Comparison of ENCODE assay signal across 1 cellular context in the genomic region with DNA sequence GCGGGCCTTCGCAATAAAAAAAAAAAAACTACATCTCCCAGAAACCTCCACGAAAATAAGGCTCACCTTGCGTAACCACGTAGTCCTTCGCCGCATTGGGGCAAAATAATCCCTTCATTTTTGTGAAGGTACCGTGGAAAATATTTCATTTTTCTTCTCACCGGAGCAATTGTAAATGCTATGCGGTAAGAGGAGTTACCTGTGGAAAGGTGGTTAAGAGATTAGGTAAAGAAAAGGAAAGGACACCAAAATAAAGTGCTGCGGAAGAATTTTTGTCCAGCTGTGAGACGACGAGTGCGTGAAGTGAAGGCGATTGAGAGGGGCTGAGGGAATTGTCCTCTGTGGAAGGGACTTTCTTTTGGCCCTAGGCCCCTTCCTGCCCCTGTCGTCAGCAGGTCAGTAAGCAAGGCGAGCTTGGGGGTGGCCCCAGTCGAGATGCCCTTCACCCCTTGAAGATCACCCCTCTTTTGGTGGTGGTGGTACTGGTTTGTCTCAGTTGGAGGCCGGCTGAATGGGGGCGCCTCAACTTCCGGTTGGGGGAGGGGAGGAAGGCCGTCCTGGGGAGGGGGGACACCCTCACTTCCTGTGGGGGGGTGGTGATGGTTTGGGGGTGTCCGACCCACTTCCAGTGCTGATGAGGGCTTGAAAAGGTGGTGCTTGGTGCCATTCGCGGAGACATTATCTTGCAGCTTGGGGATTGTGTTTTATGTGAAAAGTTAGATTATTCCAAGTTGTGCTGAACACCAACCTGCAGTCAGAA.
TF ChIP-seq lines count a peak whose summit lies in the region.

A gene (plus strand): TSS at position 279 of the 760 bp plus-strand sequence. CDS start 37,520 bp downstream, outside the sequence.

TF ChIP-seq in K562, 482 proteins besides CTCF, POLR2A, EP300 and RAD21 (continued from another document and continues in another):
- TF ChIP-seq, protein P1, sequence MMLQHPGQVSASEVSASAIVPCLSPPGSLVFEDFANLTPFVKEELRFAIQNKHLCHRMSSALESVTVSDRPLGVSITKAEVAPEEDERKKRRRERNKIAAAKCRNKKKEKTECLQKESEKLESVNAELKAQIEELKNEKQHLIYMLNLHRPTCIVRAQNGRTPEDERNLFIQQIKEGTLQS (IDR thresholded peaks at IDR 0.05) = peak; percentile 93
- TF ChIP-seq, protein P1 (CRISPR knock-in tag; conservative IDR thresholded peaks at IDR 0.05) = no peak
- TF ChIP-seq ZNF217 (CRISPR knock-in tag; IDR thresholded peaks at IDR 0.05) (no peak), GATAD2B (IDR thresholded peaks at IDR 0.05; ENCODE audit: borderline replicate concordance) (no peak; the same call in 1 of the 2 replicates), ARID2 (IDR thresholded peaks at IDR 0.05) (peak; percentile 57; the same call in 1 of the 2 replicates), SPI1 (IDR thresholded peaks at IDR 0.05; ENCODE audit: borderline replicate concordance, low read depth, low read length) (no peak), FOXA3 (CRISPR knock-in tag; conservative IDR thresholded peaks at IDR 0.05 in 1 of 2, IDR thresholded peaks at IDR 0.05 in 1 of 2) (no peak), POLR3G (IDR thresholded peaks at IDR 0.05; ENCODE audit: extremely low read depth, insufficient read length, insufficient replicate concordance) (no peak), BACH1 (tag; IDR thresholded peaks at IDR 0.05) (peak; percentile 34; the same call in 1 of the 2 replicates), SMAD3 (CRISPR knock-in tag; conservative IDR thresholded peaks at IDR 0.05) (peak; percentile 57; the same call in 1 of the 2 replicates), HDAC6 (IDR thresholded peaks at IDR 0.05; ENCODE audit: low read depth, low read length) (no peak), STAT5A (IDR thresholded peaks at IDR 0.05; ENCODE audit: borderline replicate concordance, low read length) (no peak; the same call in 1 of the 2 replicates), XRCC4 (IDR thresholded peaks at IDR 0.05; ENCODE audit: extremely low read depth, insufficient read depth, insufficient read length) (no peak), ESRRB (CRISPR knock-in tag; IDR thresholded peaks at IDR 0.05; ENCODE audit: borderline replicate concordance) (no peak), ZNF436 (CRISPR knock-in tag; IDR thresholded peaks at IDR 0.05) (no peak), TEAD2 (tag; IDR thresholded peaks at IDR 0.05) (no peak), NFRKB (IDR thresholded peaks at IDR 0.05; ENCODE audit: low read depth) (peak; percentile 93), RBBP5 (IDR thresholded peaks at IDR 0.05; ENCODE audit: borderline replicate concordance, insufficient read depth, low read length, poor library complexity, severe bottlenecking) (peak; percentile 80), PRMT5 (CRISPR knock-in tag; IDR thresholded peaks at IDR 0.05) (no peak), BCOR (IDR thresholded peaks at IDR 0.05) (0 out of 2 replicates have a peak, but pooled peaks have one; percentile 72), NR2C1 (IDR thresholded peaks at IDR 0.05) (peak; percentile 89), NR2C1 (tag; IDR thresholded peaks at IDR 0.05) (peak; percentile 91), EZH2 (IDR thresholded peaks at IDR 0.05; ENCODE audit: borderline replicate concordance, low read depth, low read length) (no peak), ZNF586 (CRISPR knock-in tag; conservative IDR thresholded peaks at IDR 0.05) (no peak), FOXP1 (CRISPR knock-in tag; IDR thresholded peaks at IDR 0.05) (no peak)
- TF ChIP-seq, protein P2, sequence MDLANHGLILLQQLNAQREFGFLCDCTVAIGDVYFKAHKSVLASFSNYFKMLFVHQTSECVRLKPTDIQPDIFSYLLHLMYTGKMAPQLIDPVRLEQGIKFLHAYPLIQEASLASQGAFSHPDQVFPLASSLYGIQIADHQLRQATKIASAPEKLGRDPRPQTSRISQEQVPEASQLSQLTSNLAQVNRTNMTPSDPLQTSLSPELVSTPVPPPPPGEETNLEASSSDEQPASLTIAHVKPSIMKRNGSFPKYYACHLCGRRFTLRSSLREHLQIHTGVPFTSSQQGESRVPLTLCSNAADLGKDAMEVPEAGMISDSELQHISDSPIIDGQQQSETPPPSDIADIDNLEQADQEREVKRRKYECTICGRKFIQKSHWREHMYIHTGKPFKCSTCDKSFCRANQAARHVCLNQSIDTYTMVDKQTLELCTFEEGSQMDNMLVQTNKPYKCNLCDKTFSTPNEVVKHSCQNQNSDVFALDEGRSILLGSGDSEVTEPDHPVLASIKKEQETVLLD (IDR thresholded peaks at IDR 0.05) = peak; percentile 97
- TF ChIP-seq, protein P3, sequence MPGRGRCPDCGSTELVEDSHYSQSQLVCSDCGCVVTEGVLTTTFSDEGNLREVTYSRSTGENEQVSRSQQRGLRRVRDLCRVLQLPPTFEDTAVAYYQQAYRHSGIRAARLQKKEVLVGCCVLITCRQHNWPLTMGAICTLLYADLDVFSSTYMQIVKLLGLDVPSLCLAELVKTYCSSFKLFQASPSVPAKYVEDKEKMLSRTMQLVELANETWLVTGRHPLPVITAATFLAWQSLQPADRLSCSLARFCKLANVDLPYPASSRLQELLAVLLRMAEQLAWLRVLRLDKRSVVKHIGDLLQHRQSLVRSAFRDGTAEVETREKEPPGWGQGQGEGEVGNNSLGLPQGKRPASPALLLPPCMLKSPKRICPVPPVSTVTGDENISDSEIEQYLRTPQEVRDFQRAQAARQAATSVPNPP (IDR thresholded peaks at IDR 0.05; ENCODE audit: borderline replicate concordance, insufficient read depth, insufficient read length) = no peak
- TF ChIP-seq, protein P4, sequence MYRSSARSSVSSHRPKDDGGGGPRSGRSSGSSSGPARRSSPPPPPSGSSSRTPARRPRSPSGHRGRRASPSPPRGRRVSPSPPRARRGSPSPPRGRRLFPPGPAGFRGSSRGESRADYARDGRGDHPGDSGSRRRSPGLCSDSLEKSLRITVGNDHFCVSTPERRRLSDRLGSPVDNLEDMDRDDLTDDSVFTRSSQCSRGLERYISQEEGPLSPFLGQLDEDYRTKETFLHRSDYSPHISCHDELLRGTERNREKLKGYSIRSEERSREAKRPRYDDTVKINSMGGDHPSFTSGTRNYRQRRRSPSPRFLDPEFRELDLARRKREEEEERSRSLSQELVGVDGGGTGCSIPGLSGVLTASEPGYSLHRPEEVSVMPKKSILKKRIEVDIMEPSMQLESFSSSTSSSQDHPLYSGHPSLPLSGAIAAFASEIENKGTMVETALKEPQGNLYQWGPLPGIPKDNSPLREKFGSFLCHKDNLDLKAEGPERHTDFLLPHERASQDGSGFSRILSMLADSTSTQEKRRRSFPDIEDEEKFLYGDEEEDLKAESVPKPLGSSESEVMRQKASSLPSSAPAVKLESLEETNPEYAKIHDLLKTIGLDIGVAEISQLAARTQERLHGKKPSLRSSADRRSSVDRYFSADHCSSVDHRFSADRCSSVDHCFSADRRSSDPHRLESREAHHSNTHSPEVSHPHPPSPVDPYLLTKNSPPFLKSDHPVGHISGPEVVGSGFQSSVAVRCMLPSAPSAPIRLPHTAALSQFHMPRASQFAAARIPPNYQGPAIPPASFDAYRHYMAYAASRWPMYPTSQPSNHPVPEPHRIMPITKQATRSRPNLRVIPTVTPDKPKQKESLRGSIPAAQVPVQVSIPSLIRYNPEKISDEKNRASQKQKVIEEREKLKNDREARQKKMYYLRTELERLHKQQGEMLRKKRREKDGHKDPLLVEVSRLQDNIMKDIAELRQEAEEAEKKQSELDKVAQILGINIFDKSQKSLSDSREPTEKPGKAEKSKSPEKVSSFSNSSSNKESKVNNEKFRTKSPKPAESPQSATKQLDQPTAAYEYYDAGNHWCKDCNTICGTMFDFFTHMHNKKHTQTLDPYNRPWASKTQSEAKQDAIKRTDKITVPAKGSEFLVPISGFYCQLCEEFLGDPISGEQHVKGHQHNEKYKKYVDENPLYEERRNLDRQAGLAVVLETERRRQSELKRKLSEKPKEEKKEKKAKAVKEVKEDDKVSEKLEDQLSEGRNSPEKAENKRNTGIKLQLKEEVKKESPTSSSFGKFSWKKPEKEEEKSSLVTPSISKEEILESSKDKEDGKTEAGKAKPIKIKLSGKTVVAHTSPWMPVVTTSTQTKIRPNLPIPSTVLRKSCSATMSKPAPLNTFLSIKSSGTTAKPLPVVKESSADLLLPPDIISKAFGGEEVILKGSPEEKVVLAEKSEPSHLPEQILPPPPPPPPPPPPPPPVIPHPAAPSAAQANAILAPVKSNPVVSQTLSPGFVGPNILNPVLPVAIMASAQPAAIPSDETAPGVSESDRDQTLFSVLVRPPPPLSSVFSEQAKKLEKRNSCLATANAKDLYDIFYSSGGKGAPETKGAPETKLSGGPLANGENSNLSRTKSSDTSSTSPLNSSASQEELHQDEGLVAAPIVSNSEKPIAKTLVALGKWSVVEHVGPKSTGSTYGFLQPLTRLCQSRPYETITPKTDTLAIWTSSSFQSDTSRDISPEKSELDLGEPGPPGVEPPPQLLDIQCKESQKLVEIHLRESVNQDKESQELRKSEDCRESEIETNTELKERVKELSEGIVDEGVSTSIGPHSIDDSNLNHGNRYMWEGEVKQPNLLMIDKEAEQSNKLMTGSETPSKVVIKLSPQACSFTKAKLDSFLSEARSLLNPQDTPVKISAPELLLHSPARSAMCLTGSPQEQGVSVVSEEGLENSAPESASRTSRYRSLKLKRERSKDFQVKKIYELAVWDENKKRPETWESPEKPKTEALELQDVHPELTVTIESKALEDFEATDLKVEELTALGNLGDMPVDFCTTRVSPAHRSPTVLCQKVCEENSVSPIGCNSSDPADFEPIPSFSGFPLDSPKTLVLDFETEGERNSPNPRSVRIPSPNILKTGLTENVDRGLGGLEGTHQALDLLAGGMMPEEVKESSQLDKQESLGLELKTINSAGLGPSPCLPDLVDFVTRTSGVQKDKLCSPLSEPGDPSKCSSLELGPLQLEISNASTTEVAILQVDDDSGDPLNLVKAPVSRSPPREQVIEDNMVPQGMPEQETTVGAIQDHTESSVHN (IDR thresholded peaks at IDR 0.05; ENCODE audit: borderline replicate concordance in 1 of 2, low read depth in 1 of 2) = peak in 1 of 2 experiments; percentile 80; a peak in 2 of 4 replicates
- TF ChIP-seq, protein P5, sequence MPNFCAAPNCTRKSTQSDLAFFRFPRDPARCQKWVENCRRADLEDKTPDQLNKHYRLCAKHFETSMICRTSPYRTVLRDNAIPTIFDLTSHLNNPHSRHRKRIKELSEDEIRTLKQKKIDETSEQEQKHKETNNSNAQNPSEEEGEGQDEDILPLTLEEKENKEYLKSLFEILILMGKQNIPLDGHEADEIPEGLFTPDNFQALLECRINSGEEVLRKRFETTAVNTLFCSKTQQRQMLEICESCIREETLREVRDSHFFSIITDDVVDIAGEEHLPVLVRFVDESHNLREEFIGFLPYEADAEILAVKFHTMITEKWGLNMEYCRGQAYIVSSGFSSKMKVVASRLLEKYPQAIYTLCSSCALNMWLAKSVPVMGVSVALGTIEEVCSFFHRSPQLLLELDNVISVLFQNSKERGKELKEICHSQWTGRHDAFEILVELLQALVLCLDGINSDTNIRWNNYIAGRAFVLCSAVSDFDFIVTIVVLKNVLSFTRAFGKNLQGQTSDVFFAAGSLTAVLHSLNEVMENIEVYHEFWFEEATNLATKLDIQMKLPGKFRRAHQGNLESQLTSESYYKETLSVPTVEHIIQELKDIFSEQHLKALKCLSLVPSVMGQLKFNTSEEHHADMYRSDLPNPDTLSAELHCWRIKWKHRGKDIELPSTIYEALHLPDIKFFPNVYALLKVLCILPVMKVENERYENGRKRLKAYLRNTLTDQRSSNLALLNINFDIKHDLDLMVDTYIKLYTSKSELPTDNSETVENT (CRISPR knock-in tag; IDR thresholded peaks at IDR 0.05) = no peak
- TF ChIP-seq, protein P6, sequence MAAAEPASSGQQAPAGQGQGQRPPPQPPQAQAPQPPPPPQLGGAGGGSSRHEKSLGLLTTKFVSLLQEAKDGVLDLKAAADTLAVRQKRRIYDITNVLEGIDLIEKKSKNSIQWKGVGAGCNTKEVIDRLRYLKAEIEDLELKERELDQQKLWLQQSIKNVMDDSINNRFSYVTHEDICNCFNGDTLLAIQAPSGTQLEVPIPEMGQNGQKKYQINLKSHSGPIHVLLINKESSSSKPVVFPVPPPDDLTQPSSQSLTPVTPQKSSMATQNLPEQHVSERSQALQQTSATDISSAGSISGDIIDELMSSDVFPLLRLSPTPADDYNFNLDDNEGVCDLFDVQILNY (CRISPR knock-in tag; IDR thresholded peaks at IDR 0.05) = no peak
- TF ChIP-seq, protein P7, sequence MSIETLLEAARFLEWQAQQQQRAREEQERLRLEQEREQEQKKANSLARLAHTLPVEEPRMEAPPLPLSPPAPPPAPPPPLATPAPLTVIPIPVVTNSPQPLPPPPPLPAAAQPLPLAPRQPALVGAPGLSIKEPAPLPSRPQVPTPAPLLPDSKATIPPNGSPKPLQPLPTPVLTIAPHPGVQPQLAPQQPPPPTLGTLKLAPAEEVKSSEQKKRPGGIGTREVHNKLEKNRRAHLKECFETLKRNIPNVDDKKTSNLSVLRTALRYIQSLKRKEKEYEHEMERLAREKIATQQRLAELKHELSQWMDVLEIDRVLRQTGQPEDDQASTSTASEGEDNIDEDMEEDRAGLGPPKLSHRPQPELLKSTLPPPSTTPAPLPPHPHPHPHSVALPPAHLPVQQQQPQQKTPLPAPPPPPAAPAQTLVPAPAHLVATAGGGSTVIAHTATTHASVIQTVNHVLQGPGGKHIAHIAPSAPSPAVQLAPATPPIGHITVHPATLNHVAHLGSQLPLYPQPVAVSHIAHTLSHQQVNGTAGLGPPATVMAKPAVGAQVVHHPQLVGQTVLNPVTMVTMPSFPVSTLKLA (conservative IDR thresholded peaks at IDR 0.05) = peak; percentile 71 to 84
- TF ChIP-seq, protein P8, sequence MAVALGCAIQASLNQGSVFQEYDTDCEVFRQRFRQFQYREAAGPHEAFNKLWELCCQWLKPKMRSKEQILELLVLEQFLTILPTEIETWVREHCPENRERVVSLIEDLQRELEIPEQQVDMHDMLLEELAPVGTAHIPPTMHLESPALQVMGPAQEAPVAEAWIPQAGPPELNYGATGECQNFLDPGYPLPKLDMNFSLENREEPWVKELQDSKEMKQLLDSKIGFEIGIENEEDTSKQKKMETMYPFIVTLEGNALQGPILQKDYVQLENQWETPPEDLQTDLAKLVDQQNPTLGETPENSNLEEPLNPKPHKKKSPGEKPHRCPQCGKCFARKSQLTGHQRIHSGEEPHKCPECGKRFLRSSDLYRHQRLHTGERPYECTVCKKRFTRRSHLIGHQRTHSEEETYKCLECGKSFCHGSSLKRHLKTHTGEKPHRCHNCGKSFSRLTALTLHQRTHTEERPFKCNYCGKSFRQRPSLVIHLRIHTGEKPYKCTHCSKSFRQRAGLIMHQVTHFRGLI (CRISPR knock-in tag; IDR thresholded peaks at IDR 0.05) = no peak
- TF ChIP-seq, protein P9, sequence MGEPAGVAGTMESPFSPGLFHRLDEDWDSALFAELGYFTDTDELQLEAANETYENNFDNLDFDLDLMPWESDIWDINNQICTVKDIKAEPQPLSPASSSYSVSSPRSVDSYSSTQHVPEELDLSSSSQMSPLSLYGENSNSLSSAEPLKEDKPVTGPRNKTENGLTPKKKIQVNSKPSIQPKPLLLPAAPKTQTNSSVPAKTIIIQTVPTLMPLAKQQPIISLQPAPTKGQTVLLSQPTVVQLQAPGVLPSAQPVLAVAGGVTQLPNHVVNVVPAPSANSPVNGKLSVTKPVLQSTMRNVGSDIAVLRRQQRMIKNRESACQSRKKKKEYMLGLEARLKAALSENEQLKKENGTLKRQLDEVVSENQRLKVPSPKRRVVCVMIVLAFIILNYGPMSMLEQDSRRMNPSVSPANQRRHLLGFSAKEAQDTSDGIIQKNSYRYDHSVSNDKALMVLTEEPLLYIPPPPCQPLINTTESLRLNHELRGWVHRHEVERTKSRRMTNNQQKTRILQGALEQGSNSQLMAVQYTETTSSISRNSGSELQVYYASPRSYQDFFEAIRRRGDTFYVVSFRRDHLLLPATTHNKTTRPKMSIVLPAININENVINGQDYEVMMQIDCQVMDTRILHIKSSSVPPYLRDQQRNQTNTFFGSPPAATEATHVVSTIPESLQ (CRISPR knock-in tag; IDR thresholded peaks at IDR 0.05) = no peak
